ENCODE assay signal across 8 cellular contexts in the genomic region with DNA sequence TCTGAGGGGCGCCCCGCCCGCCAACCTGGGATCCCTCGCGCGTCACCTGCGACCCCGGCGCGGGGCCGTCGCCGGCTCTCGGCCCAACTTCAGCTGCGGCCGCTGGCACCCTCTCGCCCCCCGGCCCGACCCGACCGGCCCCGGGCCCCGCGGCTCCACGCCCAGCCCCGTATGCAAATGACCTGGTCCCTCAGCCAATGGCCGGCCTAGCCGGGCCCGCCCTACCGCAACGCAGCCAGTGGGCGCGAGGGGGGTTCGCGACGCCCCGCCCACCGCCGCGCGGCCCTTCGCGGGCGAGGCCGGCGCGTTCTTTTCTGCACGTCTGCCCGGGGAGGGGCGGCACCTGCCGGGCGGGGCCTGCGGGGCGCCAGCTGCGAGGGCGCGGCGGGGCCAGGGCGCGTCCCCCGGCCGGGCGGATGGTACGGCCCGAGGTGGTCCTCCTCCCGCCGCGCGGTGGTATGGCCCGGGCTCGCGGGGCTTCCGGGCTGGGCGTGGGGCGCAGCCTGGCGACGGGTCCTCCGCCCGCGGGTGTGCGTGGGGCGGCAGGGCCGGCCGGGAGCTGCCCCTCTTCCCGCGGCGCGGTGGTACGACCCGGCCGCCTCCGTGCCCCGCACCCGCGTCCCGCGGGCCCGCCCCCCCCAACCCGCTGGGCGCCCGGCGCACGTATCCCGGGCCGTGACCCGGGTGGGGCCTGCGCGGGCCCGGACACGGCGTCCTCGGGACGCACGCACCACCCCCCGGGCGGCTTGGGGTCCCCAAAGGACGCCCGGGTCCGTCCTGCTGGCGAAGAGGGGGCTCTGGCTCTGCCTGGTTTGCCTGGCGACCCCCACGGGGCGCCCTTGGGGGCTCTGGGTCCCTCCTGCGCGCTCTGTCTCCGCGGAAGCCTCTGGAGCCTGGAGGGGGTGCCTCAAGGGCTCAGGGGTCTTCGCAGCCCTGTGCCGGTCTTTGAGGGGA. TPM values are rescaled to one million over a fixed set of nuclear protein-coding genes. Genes with fewer than 3 reads are reported as not detected.
A peak's percentile ranks its signal among the peaks of the same experiment; 100 is the strongest.
DNase-seq lines count a peak whose midpoint lies in the region; ATAC-seq and TF ChIP-seq lines count a peak whose summit lies in the region.

No MANE protein-coding gene starts in this region.

- DNase-seq in NCI-H146 treated with DMSO at 0.1 percent for 48 hours (lab: John Stamatoyannopoulos, UW; ENCODE audit: unreplicated experiment): peak; percentile 86
- peak; percentile 77 to 94 (median 89) for DNase-seq in T-cell
- peak; percentile 85 for DNase-seq in amniotic stem cell (lab: John Stamatoyannopoulos, UW)
- peak; percentile 96 for DNase-seq in right atrium auricular region (ENCODE audit: low spot score)
- peak; percentile 89 for DNase-seq in putamen (ENCODE audit: low spot score)
- DNase-seq in uterus: peak; percentile 90 to 91

- peak overlapping the region; percentile 93 to 94 for H3K27ac ChIP-seq in right atrium auricular region
- H3K27ac ChIP-seq in uterus: peak overlapping the region; percentile 49 to 85

- H3K4me3 Mint-ChIP-seq in T-cell: peak overlapping the region; percentile 68 to 79 (median 69)

- no peaks in the 10 kb centered on the region for H3K27me3 Mint-ChIP-seq in T-cell

- no peaks in the 10 kb centered on the region for H3K27me3 ChIP-seq in right atrium auricular region
- no peaks in the 10 kb centered on the region for H3K27me3 ChIP-seq in uterus

- H3K9me3 ChIP-seq in right atrium auricular region (no peaks in the 10 kb centered on the region), uterus (no peaks in the 10 kb centered on the region)

- peak overlapping the region; percentile 60 to 74 for H3K4me3 ChIP-seq in right atrium auricular region
- H3K4me3 ChIP-seq in uterus: peak overlapping the region; percentile 49 to 52

- H3K36me3 ChIP-seq in right atrium auricular region (no peaks in the 10 kb centered on the region), uterus (no peaks in the 10 kb centered on the region)

- TF ChIP-seq CTCF in right atrium auricular region (IDR thresholded peaks at IDR 0.05) (no peak), uterus (IDR thresholded peaks at IDR 0.05) (peak in 1 of 4 experiments; percentile 6)

- H3K36me3 Mint-ChIP-seq in T-cell: peaks cover 2% of the 10 kb centered on the region

- H3K4me1 ChIP-seq in right atrium auricular region (peaks cover 0 to 24% of the 10 kb centered on the region in 2 donors), uterus (peaks cover 4 to 12% of the 10 kb centered on the region in 2 donors)

- TF ChIP-seq POLR2A in uterus (IDR thresholded peaks at IDR 0.05): peak in 1 of 2 donors; percentile 56

- POLR2A ChIA-PET in T-cell (lab: Charles Lee): interaction anchor here in 1 of 2 donors (0.5 kb wide), 1 partner anchor 22 kb away, joined by 3 read pairs; no protein-coding TSS in a partner anchor

- H3K27ac Mint-ChIP-seq in T-cell: peak overlapping the region; percentile 36 to 61

- ATAC-seq in GM18498 (IDR thresholded peaks at IDR 0.05; ENCODE audit: unreplicated experiment) (peak; percentile 87), HG02884 (IDR thresholded peaks at IDR 0.05; ENCODE audit: unreplicated experiment) (peak; percentile 87), T-cell (replicated peaks in 1 of 4) (peak; percentile 89 to 94 (median 91))

- CTCF ChIA-PET in T-cell (lab: Charles Lee): no interaction called here

- peaks cover 4 to 10% (median 6%) of the 10 kb centered on the region in 3 donors for H3K4me1 Mint-ChIP-seq in T-cell

- no peaks in the 10 kb centered on the region for H3K9me3 Mint-ChIP-seq in T-cell

- intact Hi-C loops in uterus (cut with DNase I; ENCODE audit: low total_unique reads): no loop called here

RNA-seq across cellular contexts. Expression of a gene that starts 7.7 kb away (rescaled TPM):
- total RNA-seq in T-cell: 10 to 100 TPM; 40.2 to 69.4 (median 66.3) TPM
- total RNA-seq in right atrium auricular region: 10 to 100 TPM; 12.4 to 14.2 TPM
- 10 to 100 TPM in 3 of 4 donors, 1 to 10 TPM in 1; 5.0 to 45.8 (median 24.1) TPM for total RNA-seq in uterus

RNA-seq across cellular contexts. Expression of a gene that starts 7.8 kb away (rescaled TPM):
- total RNA-seq in T-cell: 10 to 100 TPM; 23.2 to 68.4 (median 63.4) TPM
- 10 to 100 TPM in 1 of 2 donors, 1 to 10 TPM in 1; 8.5 to 13.0 TPM for total RNA-seq in right atrium auricular region
- 10 to 100 TPM in 2 of 4 donors, 1 to 10 TPM in 1, under 1 TPM in 1; 0.59 to 13.1 (median 8.0) TPM for total RNA-seq in uterus

RNA-seq across cellular contexts. Expression of a gene that starts 8.0 kb away (rescaled TPM):
- total RNA-seq in T-cell (10 to 100 TPM in 1 of 5 donors, 1 to 10 TPM in 4; 5.1 to 13.4 (median 8.8) TPM), right atrium auricular region (under 1 TPM; 0.33 to 0.86 TPM), uterus (1 to 10 TPM in 1 of 4 donors, under 1 TPM in 2, not detected in 1; 0.14 to 2.2 (median 0.51) TPM)

RNA-seq across cellular contexts. Expression of a gene that starts 31.3 kb away (rescaled TPM):
- 1 to 10 TPM; 3.4 to 6.1 (median 5.6) TPM for total RNA-seq in T-cell
- under 1 TPM; 0.12 to 0.15 TPM for total RNA-seq in right atrium auricular region
- 1 to 10 TPM in 2 of 4 donors, not detected in 2; 1.7 to 1.9 TPM for total RNA-seq in uterus

RNA-seq across cellular contexts. Expression of a gene that starts 33.2 kb away (rescaled TPM):
- total RNA-seq in T-cell (10 to 100 TPM; 27.6 to 53.4 (median 47.6) TPM), right atrium auricular region (10 to 100 TPM; 31.7 to 48.1 TPM), uterus (10 to 100 TPM in 3 of 4 donors, 1 to 10 TPM in 1; 5.4 to 37.6 (median 23.8) TPM)

Comparison
In these comparisons a context has a peak if more than half of its experiments do, and no peak if none do; other contexts are left out.
1. Peak in every context shown above with its lines: DNase-seq, ATAC-seq, H3K4me3 ChIP-seq and H3K27ac ChIP-seq.